In the genomic region with DNA sequence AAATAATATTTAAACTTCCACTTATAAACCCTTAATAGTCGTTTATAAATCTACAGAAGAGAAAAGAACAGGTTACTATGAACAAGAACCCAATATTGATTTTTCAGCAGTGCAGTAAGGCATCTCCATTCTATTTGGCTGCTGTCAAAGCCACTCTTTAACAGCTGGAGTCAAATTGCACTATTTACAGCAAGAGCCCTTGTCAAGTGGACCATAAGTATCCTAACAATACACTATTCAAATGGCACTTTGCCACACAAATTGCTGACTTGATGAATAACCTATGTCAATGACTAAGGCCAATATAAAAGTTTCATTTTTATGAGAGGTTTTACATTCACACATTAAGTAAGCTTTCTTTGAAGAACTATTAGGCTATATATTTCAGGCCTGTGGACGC, we compare ENCODE assay signal across 15 cellular contexts.
A peak's percentile ranks its signal among the peaks of the same experiment; 100 is the strongest.
DNase-seq lines count a peak whose midpoint lies in the region; ATAC-seq and TF ChIP-seq lines count a peak whose summit lies in the region.
"Had no signal": no experiment of that assay in that cellular context is flagged by ENCODE, and none has a peak within 500 bp of the region (broad histone marks: within the 10 kb centered on the region; RNA-seq: fewer than 3 reads in every experiment).

No MANE protein-coding gene starts in this region.

- H2BK120ac ChIP-seq in trophoblast cell (ENCODE audit: insufficient read depth, low read length, poor library complexity) = no peak overlapping the region

- TF ChIP-seq CTCF in WTC11 (IDR thresholded peaks at IDR 0.05) (no peak), SK-N-SH (IDR thresholded peaks at IDR 0.05) (no peak)

- ATAC-seq in WTC11 = peak; percentile 56; the same call in 1 of the 2 replicates
- ATAC-seq: activated T-cell treated with anti-CD3 and anti-CD28 coated beads, Interleukin-2, amount 50 U/mL, for 72 hours had no signal

- H2AFZ ChIP-seq in trophoblast cell (ENCODE audit: insufficient read depth, low read length, poor library complexity) (no peak overlapping the region), SK-N-SH (ENCODE audit: low read depth) (no peak overlapping the region)

- no peak for TF ChIP-seq RAD21 in SK-N-SH (IDR thresholded peaks at IDR 0.05; ENCODE audit: low read length)

- H3K18ac ChIP-seq in trophoblast cell (ENCODE audit: low read length) = no peak overlapping the region

- H3K79me2 ChIP-seq in trophoblast cell (ENCODE audit: control insufficient read depth, insufficient read depth, low read length, poor library complexity) (no peaks in the 10 kb centered on the region), SK-N-SH (ENCODE audit: insufficient read depth) (no peaks in the 10 kb centered on the region)

- no peaks in the 10 kb centered on the region for H3K36me3 ChIP-seq in trophoblast cell (ENCODE audit: control insufficient read depth in 1 of 2, insufficient read depth in 2 of 2, low read length in 2 of 2)
- H3K36me3 ChIP-seq in SK-N-SH (replicated peaks in 1 of 2; ENCODE audit: control insufficient read depth in 1 of 2, insufficient read depth in 2 of 2, low read length in 1 of 2) = no peaks in the 10 kb centered on the region
- H3K36me3 ChIP-seq: BLaER1, upper lobe of left lung had no signal

- no peak overlapping the region for H3K4me3 Mint-ChIP-seq in WTC11
- H3K4me3 Mint-ChIP-seq: activated T-cell treated with anti-CD3 and anti-CD28 coated beads, Interleukin-2, amount 50 U/mL, for 72 hours; naive B cell had no signal

- CTCF ChIA-PET in WTC11 (lab: Charles Lee) = no interaction called here
- CTCF ChIA-PET in SK-N-SH (lab: Yijun Ruan, JAX) = no interaction called here

- H3K27me3 Mint-ChIP-seq in WTC11 (ENCODE audit: low read depth) = no peaks in the 10 kb centered on the region
- H3K27me3 Mint-ChIP-seq: naive B cell had no signal

- WGBS in trophoblast cell (ENCODE audit: extremely low coverage, insufficient coverage, insufficient read length) = no CpG with 5 or more reads among the region's 2 CpGs
- 7% methylated on average over 2 of the region's 2 CpGs for WGBS in SK-N-SH (ENCODE audit: low lambda C conversion rate)

- no peak overlapping the region for H2BK12ac ChIP-seq in trophoblast cell (ENCODE audit: low read length)

- H2AK5ac ChIP-seq in trophoblast cell (ENCODE audit: low read length) = no peak overlapping the region

- H3K4ac ChIP-seq in trophoblast cell (ENCODE audit: low read depth, low read length) = no peak overlapping the region

- H4K12ac ChIP-seq in trophoblast cell (ENCODE audit: low read depth, low read length) = no peak overlapping the region

- no peak for TF ChIP-seq EP300 in SK-N-SH (IDR thresholded peaks at IDR 0.05; ENCODE audit: borderline replicate concordance in 1 of 2, low read depth in 1 of 2, low read length in 1 of 2)

- H3K79me1 ChIP-seq in trophoblast cell (ENCODE audit: low read length) = no peaks in the 10 kb centered on the region

- no peak overlapping the region for H3K27ac ChIP-seq in trophoblast cell (ENCODE audit: low read depth, low read length)
- no peak overlapping the region for H3K27ac ChIP-seq in SK-N-SH (ENCODE audit: low read depth in 2 of 2, low read length in 1 of 2)
- H3K27ac ChIP-seq: BLaER1, upper lobe of left lung had no signal

- no peak overlapping the region for H3K27ac Mint-ChIP-seq in WTC11
- H3K27ac Mint-ChIP-seq: activated T-cell treated with anti-CD3 and anti-CD28 coated beads, Interleukin-2, amount 50 U/mL, for 72 hours; naive B cell had no signal

- H4K8ac ChIP-seq in trophoblast cell (ENCODE audit: low read depth, low read length) = no peak overlapping the region

- H3K27me3 ChIP-seq in trophoblast cell (ENCODE audit: insufficient read depth, low read length) (no peaks in the 10 kb centered on the region), SK-N-SH (ENCODE audit: insufficient read depth) (no peaks in the 10 kb centered on the region)
- H3K27me3 ChIP-seq: BLaER1, upper lobe of left lung had no signal

- DNase-seq in NCI-H1105 (lab: John Stamatoyannopoulos, UW) (peak; percentile 84), NCI-H2171 treated with DMSO at 0.1 percent for 48 hours (lab: John Stamatoyannopoulos, UW) (peak; percentile 80), WTC11 (ENCODE audit: low spot score) (no peak), renal cortical epithelial cell (ENCODE audit: low read depth) (peak; percentile 28), trophoblast cell (no peak), SK-N-SH (no peak), NCI-H82 (lab: John Stamatoyannopoulos, UW) (no peak)
- DNase-seq: activated CD4-positive, alpha-beta T cell treated with anti-CD3 and anti-CD28 coated beads, Interleukin-2, amount 50 U/mL, for 1 hour; activated T-cell treated with anti-CD3 and anti-CD28 coated beads, Interleukin-2, amount 50 U/mL, for 72 hours; cortex of kidney; naive B cell; stimulated activated CD4-positive, alpha-beta T cell treated with anti-CD3 and anti-CD28 coated beads, Interleukin-1b, Interleukin-23, amount 100 ng/mL, for 48 hours; T-helper 9 cell; upper lobe of left lung had no signal

- H3K4me1 ChIP-seq in trophoblast cell (ENCODE audit: control insufficient read depth in 1 of 2, insufficient read depth in 2 of 2, low read length in 2 of 2) (no peaks in the 10 kb centered on the region), SK-N-SH (ENCODE audit: control insufficient read depth in 1 of 2, insufficient read depth in 2 of 2, low read depth in 1 of 2, low read length in 1 of 2) (no peaks in the 10 kb centered on the region)
- H3K4me1 ChIP-seq: BLaER1, upper lobe of left lung had no signal

- H3K9ac ChIP-seq in trophoblast cell (ENCODE audit: low read length) (no peak overlapping the region), SK-N-SH (no peak overlapping the region)
- H3K9ac ChIP-seq: BLaER1 had no signal

- H3K4me1 Mint-ChIP-seq in WTC11 = peaks cover 14% of the 10 kb centered on the region
- H3K4me1 Mint-ChIP-seq: naive B cell had no signal

- H4K91ac ChIP-seq in trophoblast cell (ENCODE audit: low read depth, low read length) = no peak overlapping the region

- no peak overlapping the region for H2BK5ac ChIP-seq in trophoblast cell (ENCODE audit: low read depth, low read length, poor library complexity)

- H3K9me3 ChIP-seq in trophoblast cell (ENCODE audit: insufficient read depth, low read depth, low read length) = no peaks in the 10 kb centered on the region
- H3K9me3 ChIP-seq in SK-N-SH = no peaks in the 10 kb centered on the region
- H3K9me3 ChIP-seq: BLaER1, upper lobe of left lung had no signal

- H3F3A ChIP-seq in SK-N-SH (replicated peaks; ENCODE audit: insufficient read depth) = no peaks in the 10 kb centered on the region

- H3K4me2 ChIP-seq in trophoblast cell (ENCODE audit: low read length) (no peak overlapping the region), SK-N-SH (no peak overlapping the region)
- H3K4me2 ChIP-seq: BLaER1 had no signal

- no peak overlapping the region for H3K23ac ChIP-seq in trophoblast cell (ENCODE audit: low read length)

- H3K14ac ChIP-seq in trophoblast cell (ENCODE audit: low read length) = no peak overlapping the region

- H3K9me3 Mint-ChIP-seq in WTC11 = no peaks in the 10 kb centered on the region
- H3K9me3 Mint-ChIP-seq: activated T-cell treated with anti-CD3 and anti-CD28 coated beads, Interleukin-2, amount 50 U/mL, for 72 hours; naive B cell had no signal

- H3K4me3 ChIP-seq in trophoblast cell (ENCODE audit: low read depth, low read length) (no peak overlapping the region), SK-N-SH (ENCODE audit: low read depth in 2 of 2, low read length in 1 of 2) (no peak overlapping the region)
- H3K4me3 ChIP-seq: BLaER1, upper lobe of left lung had no signal

- POLR2A ChIA-PET in WTC11 (lab: Charles Lee) = interaction anchor here (1.2 kb wide), 1 partner anchor 92 kb away, joined by 3 read pairs; no protein-coding TSS in a partner anchor
- POLR2A ChIA-PET in SK-N-SH (lab: Yijun Ruan, JAX) = no interaction called here

- no peaks in the 10 kb centered on the region for H3K36me3 Mint-ChIP-seq in WTC11
- H3K36me3 Mint-ChIP-seq: naive B cell had no signal

- H3K9me2 ChIP-seq in SK-N-SH = no peaks in the 10 kb centered on the region

- no peaks in the 10 kb centered on the region for H4K20me1 ChIP-seq in SK-N-SH (ENCODE audit: insufficient read depth)
- H4K20me1 ChIP-seq: BLaER1 had no signal

TF ChIP-seq in SK-N-SH, 30 proteins besides CTCF, POLR2A, EP300 and RAD21:
- TF ChIP-seq, protein P1, sequence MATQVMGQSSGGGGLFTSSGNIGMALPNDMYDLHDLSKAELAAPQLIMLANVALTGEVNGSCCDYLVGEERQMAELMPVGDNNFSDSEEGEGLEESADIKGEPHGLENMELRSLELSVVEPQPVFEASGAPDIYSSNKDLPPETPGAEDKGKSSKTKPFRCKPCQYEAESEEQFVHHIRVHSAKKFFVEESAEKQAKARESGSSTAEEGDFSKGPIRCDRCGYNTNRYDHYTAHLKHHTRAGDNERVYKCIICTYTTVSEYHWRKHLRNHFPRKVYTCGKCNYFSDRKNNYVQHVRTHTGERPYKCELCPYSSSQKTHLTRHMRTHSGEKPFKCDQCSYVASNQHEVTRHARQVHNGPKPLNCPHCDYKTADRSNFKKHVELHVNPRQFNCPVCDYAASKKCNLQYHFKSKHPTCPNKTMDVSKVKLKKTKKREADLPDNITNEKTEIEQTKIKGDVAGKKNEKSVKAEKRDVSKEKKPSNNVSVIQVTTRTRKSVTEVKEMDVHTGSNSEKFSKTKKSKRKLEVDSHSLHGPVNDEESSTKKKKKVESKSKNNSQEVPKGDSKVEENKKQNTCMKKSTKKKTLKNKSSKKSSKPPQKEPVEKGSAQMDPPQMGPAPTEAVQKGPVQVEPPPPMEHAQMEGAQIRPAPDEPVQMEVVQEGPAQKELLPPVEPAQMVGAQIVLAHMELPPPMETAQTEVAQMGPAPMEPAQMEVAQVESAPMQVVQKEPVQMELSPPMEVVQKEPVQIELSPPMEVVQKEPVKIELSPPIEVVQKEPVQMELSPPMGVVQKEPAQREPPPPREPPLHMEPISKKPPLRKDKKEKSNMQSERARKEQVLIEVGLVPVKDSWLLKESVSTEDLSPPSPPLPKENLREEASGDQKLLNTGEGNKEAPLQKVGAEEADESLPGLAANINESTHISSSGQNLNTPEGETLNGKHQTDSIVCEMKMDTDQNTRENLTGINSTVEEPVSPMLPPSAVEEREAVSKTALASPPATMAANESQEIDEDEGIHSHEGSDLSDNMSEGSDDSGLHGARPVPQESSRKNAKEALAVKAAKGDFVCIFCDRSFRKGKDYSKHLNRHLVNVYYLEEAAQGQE (IDR thresholded peaks at IDR 0.05; ENCODE audit: low read depth, low read length) = no peak
- no peak for TF ChIP-seq TAF1 (IDR thresholded peaks at IDR 0.05; ENCODE audit: borderline replicate concordance, low read depth, low read length)
- TF ChIP-seq MEF2A (IDR thresholded peaks at IDR 0.05; ENCODE audit: borderline replicate concordance, low read depth) = no peak
- TF ChIP-seq POLR2AphosphoS5 (IDR thresholded peaks at IDR 0.05; ENCODE audit: low read depth, low read length) = no peak
- no peak for TF ChIP-seq RXRA (IDR thresholded peaks at IDR 0.05; ENCODE audit: borderline replicate concordance, low read depth)
- no peak for TF ChIP-seq NRF1 (IDR thresholded peaks at IDR 0.05; ENCODE audit: low read depth, low read length)

Comparison
In these comparisons a context has a peak if more than half of its experiments do, and no peak if none do; other contexts are left out.
1. DNase-seq: peak in NCI-H1105 (single experiment), NCI-H2171 treated with DMSO at 0.1 percent for 48 hours (single experiment) and renal cortical epithelial cell (single experiment); none in WTC11 (single experiment), trophoblast cell (0 of 2), SK-N-SH (single experiment) and NCI-H82 (single experiment).